1 cellular context compared by ENCODE assay signal in the genomic region with DNA sequence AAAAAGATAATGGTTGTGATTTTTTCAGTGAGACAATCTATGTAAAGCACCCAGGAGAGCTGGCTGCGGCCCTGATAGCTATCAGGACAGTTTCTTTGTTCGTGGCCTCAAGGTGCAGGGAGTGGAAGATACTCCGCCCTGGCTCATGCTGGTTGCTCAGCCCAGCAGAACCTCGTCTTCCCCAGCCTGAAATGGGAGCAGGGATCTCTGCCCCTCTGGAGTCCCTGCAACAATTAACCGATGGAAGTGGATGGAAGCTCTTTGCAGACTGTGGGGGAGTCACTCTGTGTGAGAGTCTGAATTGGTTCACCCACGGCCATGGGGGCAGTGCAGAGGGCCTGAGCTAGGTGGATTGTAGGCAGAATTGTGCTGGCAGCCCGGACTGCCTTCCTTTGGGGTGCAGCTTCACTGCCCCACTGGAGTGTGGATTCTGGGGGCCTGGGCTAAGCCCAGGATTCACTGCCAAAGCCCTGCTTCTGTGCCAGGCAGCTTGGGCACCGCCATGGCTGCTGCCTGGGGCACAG.
TF ChIP-seq lines count a peak whose summit lies in the region.

No MANE protein-coding gene starts in this region.

TF ChIP-seq in GM12878, 131 proteins besides CTCF, POLR2A, EP300 and RAD21:
- TF ChIP-seq, protein P1, sequence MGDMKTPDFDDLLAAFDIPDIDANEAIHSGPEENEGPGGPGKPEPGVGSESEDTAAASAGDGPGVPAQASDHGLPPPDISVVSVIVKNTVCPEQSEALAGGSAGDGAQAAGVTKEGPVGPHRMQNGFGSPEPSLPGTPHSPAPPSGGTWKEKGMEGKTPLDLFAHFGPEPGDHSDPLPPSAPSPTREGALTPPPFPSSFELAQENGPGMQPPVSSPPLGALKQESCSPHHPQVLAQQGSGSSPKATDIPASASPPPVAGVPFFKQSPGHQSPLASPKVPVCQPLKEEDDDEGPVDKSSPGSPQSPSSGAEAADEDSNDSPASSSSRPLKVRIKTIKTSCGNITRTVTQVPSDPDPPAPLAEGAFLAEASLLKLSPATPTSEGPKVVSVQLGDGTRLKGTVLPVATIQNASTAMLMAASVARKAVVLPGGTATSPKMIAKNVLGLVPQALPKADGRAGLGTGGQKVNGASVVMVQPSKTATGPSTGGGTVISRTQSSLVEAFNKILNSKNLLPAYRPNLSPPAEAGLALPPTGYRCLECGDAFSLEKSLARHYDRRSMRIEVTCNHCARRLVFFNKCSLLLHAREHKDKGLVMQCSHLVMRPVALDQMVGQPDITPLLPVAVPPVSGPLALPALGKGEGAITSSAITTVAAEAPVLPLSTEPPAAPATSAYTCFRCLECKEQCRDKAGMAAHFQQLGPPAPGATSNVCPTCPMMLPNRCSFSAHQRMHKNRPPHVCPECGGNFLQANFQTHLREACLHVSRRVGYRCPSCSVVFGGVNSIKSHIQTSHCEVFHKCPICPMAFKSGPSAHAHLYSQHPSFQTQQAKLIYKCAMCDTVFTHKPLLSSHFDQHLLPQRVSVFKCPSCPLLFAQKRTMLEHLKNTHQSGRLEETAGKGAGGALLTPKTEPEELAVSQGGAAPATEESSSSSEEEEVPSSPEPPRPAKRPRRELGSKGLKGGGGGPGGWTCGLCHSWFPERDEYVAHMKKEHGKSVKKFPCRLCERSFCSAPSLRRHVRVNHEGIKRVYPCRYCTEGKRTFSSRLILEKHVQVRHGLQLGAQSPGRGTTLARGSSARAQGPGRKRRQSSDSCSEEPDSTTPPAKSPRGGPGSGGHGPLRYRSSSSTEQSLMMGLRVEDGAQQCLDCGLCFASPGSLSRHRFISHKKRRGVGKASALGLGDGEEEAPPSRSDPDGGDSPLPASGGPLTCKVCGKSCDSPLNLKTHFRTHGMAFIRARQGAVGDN (IDR thresholded peaks at IDR 0.05) = no peak
TF ChIP-seq in GM12878: peak in this region for 0.
